In the genomic region with DNA sequence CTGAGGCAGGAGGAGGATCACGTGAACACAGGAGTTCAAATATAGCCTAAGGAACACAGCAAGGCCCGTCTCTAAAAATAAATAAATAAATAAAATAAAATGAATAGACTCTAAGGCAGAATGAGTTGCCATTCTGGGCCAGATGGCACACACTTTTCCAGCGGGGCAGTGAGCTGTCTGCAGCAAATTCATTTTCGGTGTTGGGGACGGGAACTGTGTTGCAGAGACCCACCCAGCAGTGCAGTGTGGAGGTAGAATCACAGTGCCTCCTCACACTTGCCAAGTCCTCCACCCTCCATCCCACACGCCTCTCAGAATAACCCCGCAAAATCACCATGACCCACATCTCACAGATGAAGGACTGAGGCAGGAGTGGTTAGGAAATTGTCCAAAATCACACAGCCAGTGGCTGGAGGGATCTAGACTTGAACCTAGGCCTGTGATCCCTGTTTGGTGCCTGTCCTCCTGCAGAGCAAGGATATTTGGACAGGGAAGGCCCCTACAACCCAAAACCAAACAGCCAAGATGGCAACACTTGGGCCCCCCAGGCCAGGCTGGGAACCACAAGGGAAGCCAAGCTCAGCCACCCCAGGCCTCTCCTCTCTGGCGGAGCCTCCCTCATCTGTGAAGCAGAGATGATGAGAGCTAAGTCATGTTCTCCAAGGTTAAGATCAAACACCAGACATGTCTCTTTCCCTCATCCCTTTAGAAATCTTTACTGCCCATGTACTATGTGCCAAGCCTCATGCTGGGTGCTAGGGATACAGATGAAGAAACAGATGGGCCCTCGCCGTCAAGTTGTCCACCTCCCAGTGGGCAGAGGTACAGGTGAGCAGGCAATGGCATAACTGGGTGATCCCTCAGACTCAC, we compare ENCODE assay signal across 11 cellular contexts.
"Had no signal": no experiment of that assay in that cellular context is flagged by ENCODE, and none has a peak within 500 bp of the region (broad histone marks: within the 10 kb centered on the region; RNA-seq: fewer than 3 reads in every experiment).

No MANE protein-coding gene starts in this region.

- H3K4me1 ChIP-seq: right lobe of liver, transverse colon had no signal

- H3K27ac ChIP-seq: right lobe of liver, transverse colon had no signal

- H3K9me3 ChIP-seq: heart left ventricle, right lobe of liver, transverse colon had no signal

- H3K4me3 Mint-ChIP-seq: activated B cell treated with CpG ODN at 0.5 μM for 24 hours; activated CD4-positive, alpha-beta T cell treated with anti-CD3 and anti-CD28 coated beads, Interleukin-2, amount 10 ng/mL, durations not matched to agents 7 days and 5 days; central memory CD8-positive, alpha-beta T cell; stimulated activated effector memory CD8-positive, alpha-beta T cell treated with anti-CD3 and anti-CD28 coated beads, Interleukin-12 subunit alpha, Interleukin-12 subunit beta, amount 100 ng/mL, for 72 hours; T-helper 17 cell had no signal

- H3K9me3 Mint-ChIP-seq: activated B cell treated with CpG ODN at 0.5 μM for 24 hours; activated CD4-positive, alpha-beta T cell treated with anti-CD3 and anti-CD28 coated beads, Interleukin-2, amount 10 ng/mL, durations not matched to agents 7 days and 5 days; central memory CD8-positive, alpha-beta T cell; mesothelial cell of epicardium; stimulated activated effector memory CD8-positive, alpha-beta T cell treated with anti-CD3 and anti-CD28 coated beads, Interleukin-12 subunit alpha, Interleukin-12 subunit beta, amount 100 ng/mL, for 72 hours had no signal

- H3K27me3 ChIP-seq: heart left ventricle, right lobe of liver, transverse colon had no signal

- H3K36me3 ChIP-seq: heart left ventricle, right lobe of liver, transverse colon had no signal

- H3K27ac Mint-ChIP-seq: activated B cell treated with CpG ODN at 0.5 μM for 24 hours; activated CD4-positive, alpha-beta T cell treated with anti-CD3 and anti-CD28 coated beads, Interleukin-2, amount 10 ng/mL, durations not matched to agents 7 days and 5 days; mesothelial cell of epicardium; progenitor cell of endocrine pancreas; stimulated activated effector memory CD8-positive, alpha-beta T cell treated with anti-CD3 and anti-CD28 coated beads, Interleukin-12 subunit alpha, Interleukin-12 subunit beta, amount 100 ng/mL, for 72 hours; T-helper 17 cell had no signal

- DNase-seq: activated B cell treated with CpG ODN at 0.5 μM for 24 hours; activated CD4-positive, alpha-beta T cell treated with anti-CD3 and anti-CD28 coated beads, Interleukin-2, amount 10 ng/mL, durations not matched to agents 7 days and 5 days; SHP77 treated with DMSO at 0.1 percent for 48 hours; T-helper 17 cell; transverse colon had no signal

- ATAC-seq: right lobe of liver; stimulated activated effector memory CD8-positive, alpha-beta T cell treated with anti-CD3 and anti-CD28 coated beads, Interleukin-12 subunit alpha, Interleukin-12 subunit beta, amount 100 ng/mL, for 72 hours; T-helper 17 cell had no signal

- H3K27me3 Mint-ChIP-seq: activated B cell treated with CpG ODN at 0.5 μM for 24 hours; activated CD4-positive, alpha-beta T cell treated with anti-CD3 and anti-CD28 coated beads, Interleukin-2, amount 10 ng/mL, durations not matched to agents 7 days and 5 days; central memory CD8-positive, alpha-beta T cell had no signal

- H3K36me3 Mint-ChIP-seq: mesothelial cell of epicardium; stimulated activated effector memory CD8-positive, alpha-beta T cell treated with anti-CD3 and anti-CD28 coated beads, Interleukin-12 subunit alpha, Interleukin-12 subunit beta, amount 100 ng/mL, for 72 hours had no signal

- H3K4me1 Mint-ChIP-seq: activated B cell treated with CpG ODN at 0.5 μM for 24 hours; activated CD4-positive, alpha-beta T cell treated with anti-CD3 and anti-CD28 coated beads, Interleukin-2, amount 10 ng/mL, durations not matched to agents 7 days and 5 days; central memory CD8-positive, alpha-beta T cell had no signal

- H3K4me3 ChIP-seq: heart left ventricle, right lobe of liver, transverse colon had no signal
